13 cellular contexts compared by ENCODE assay signal in genomic region chr19:10690351-10690781, GRCh38. TPM values are rescaled to one million over a fixed set of nuclear protein-coding genes. Genes with fewer than 3 reads are reported as not detected.
DNase-seq lines count a peak whose midpoint lies in the region; ATAC-seq and TF ChIP-seq lines count a peak whose summit lies in the region.
"Had no signal": no experiment of that assay in that cellular context is flagged by ENCODE, and none has a peak within 500 bp of the region (broad histone marks: within the 10 kb centered on the region; RNA-seq: fewer than 3 reads in every experiment).

No MANE protein-coding gene starts in this region.

- H2BK20ac ChIP-seq in H9 (ENCODE audit: low read depth, low read length, poor library complexity, severe bottlenecking): no peak overlapping the region

- H3K18ac ChIP-seq in H9 (ENCODE audit: insufficient read length, low read depth, low read length): no peak overlapping the region

- no peak for ATAC-seq in HG02642 (IDR thresholded peaks at IDR 0.05; ENCODE audit: poor library complexity, unreplicated experiment)

- DNase-seq in A673 (ENCODE audit: low spot score) (peak; percentile 51), H9 (peak; percentile 35), mammary epithelial cell (peak; percentile 19), kidney glomerular epithelial cell (lab: John Stamatoyannopoulos, UW) (peak; percentile 49), midbrain (lab: John Stamatoyannopoulos, UW) (no peak), NCI-H345 (lab: John Stamatoyannopoulos, UW) (no peak)
- DNase-seq in stimulated activated CD4-positive, alpha-beta T cell treated with anti-CD3 and anti-CD28 coated beads, Interleukin-2, amount 100 ng/mL, for 48 hours: no peak
- DNase-seq: central memory CD4-positive, alpha-beta T cell; gastrocnemius medialis; SJCRH30 had no signal

- H3K9ac ChIP-seq in H9 (ENCODE audit: extremely low read depth, insufficient read length, low read length) (no peak overlapping the region), mammary epithelial cell (ENCODE audit: insufficient read depth, low read length) (no peak overlapping the region)

- no peak overlapping the region for H3T11ph ChIP-seq in H9 (ENCODE audit: low read length)

- peak overlapping the region in 2 of 3 experiments; percentile 44 to 85; a peak in 3 of 7 replicates for H3K27ac Mint-ChIP-seq in H9
- H3K27ac Mint-ChIP-seq: activated T-helper 2 cell treated with anti-CD3 and anti-CD28 coated beads, Interferon-gamma antibody, Interleukin-2, Interleukin-4, amounts not matched to agents 10 μg/mL and 5 μg/mL and 100 μg/mL, durations not matched to agents 14 hours and 24 hours and 36 hours had no signal

- peaks cover 5% of the 10 kb centered on the region for H3K27me3 Mint-ChIP-seq in H9 (ENCODE audit: low read depth)

- no peak overlapping the region for H2AFZ ChIP-seq in H9 (ENCODE audit: low read length)
- H2AFZ ChIP-seq in mammary epithelial cell (ENCODE audit: low read depth, low read length): no peak overlapping the region

- no peak overlapping the region for H4K91ac ChIP-seq in H9 (ENCODE audit: insufficient read length, low read depth, low read length)

- H3K27ac ChIP-seq in A673 (ENCODE audit: low read depth, low read length, poor library complexity, severe bottlenecking): no peak overlapping the region
- H3K27ac ChIP-seq in H9 (ENCODE audit: insufficient read length, low read depth, low read length): no peak overlapping the region
- H3K27ac ChIP-seq in mammary epithelial cell (ENCODE audit: insufficient read depth, low read depth, low read length): no peak overlapping the region
- H3K27ac ChIP-seq: SJCRH30 had no signal

- in situ Hi-C loops in mammary epithelial cell (cut with MboI; ENCODE audit: low sequenced_read_pairs in 2 of 2): no loop called here

- no peak overlapping the region for H3K14ac ChIP-seq in H9 (ENCODE audit: insufficient read depth, low read length)

- no peak overlapping the region for H3K4me2 ChIP-seq in H9 (ENCODE audit: insufficient read depth, insufficient read length, low read length)
- no peak overlapping the region for H3K4me2 ChIP-seq in mammary epithelial cell (ENCODE audit: insufficient read depth, low read depth, low read length)

- H3K79me2 ChIP-seq in H9 (ENCODE audit: insufficient read depth, low read length) (no peaks in the 10 kb centered on the region), mammary epithelial cell (ENCODE audit: insufficient read depth, low read length) (peaks cover 20% of the 10 kb centered on the region)

- POLR2A ChIA-PET in A673 (lab: Charles Lee; ENCODE audit: low non-redundant PET): no interaction called here

- H4K8ac ChIP-seq in H9 (replicated peaks; ENCODE audit: insufficient read length, low read depth, low read length): no peak overlapping the region

- intact Hi-C loops in A673 (cut with micrococcal nuclease; ENCODE audit: unreplicated experiment) (no loop called here), mammary epithelial cell (cut with micrococcal nuclease) (no loop called here)

- H3K36me3 Mint-ChIP-seq in H9 (ENCODE audit: insufficient read depth in 1 of 3, low read depth in 3 of 3): peaks cover 44 to 73% (median 70%) of the 10 kb centered on the region in 3 experiments; a peak in 6 of 7 replicates

- no TSS peak for BruUV-seq in A673 (replicated peaks; lab: Mats Ljungman, UMichigan)
- no TSS peak for BruUV-seq in mammary epithelial cell (replicated peaks; lab: Mats Ljungman, UMichigan)

- H4K20me1 ChIP-seq in H9 (ENCODE audit: control insufficient read depth, insufficient read depth, insufficient read length) (no peaks in the 10 kb centered on the region), mammary epithelial cell (ENCODE audit: insufficient read depth, low read length) (no peaks in the 10 kb centered on the region)

- no peak overlapping the region for H2BK120ac ChIP-seq in H9 (ENCODE audit: low read depth, low read length, poor library complexity, severe bottlenecking)

- no peak overlapping the region for H3K23ac ChIP-seq in H9 (ENCODE audit: insufficient read length, low read depth, low read length)

- H3K9me3 Mint-ChIP-seq in H9: no peaks in the 10 kb centered on the region; a peak in 1 of 5 replicates
- H3K9me3 Mint-ChIP-seq: activated T-helper 2 cell treated with anti-CD3 and anti-CD28 coated beads, Interferon-gamma antibody, Interleukin-2, Interleukin-4, amounts not matched to agents 10 μg/mL and 5 μg/mL and 100 μg/mL, durations not matched to agents 14 hours and 24 hours and 36 hours had no signal

- no CpG with 5 or more reads among the region's 7 CpGs for WGBS in H9 (ENCODE audit: extremely low coverage, insufficient read length, low lambda C conversion rate)
- 47% methylated on average over 6 of the region's 7 CpGs for WGBS in mammary epithelial cell (ENCODE audit: low coverage, missing lambda C conversion rate)

- no peak overlapping the region for H2AK5ac ChIP-seq in H9 (ENCODE audit: insufficient read length, low read length)

- H2BK15ac ChIP-seq in H9 (ENCODE audit: low read depth, low read length): no peak overlapping the region

- H2BK12ac ChIP-seq in H9 (ENCODE audit: insufficient read length, low read depth, low read length): no peak overlapping the region

- no peak overlapping the region for H3K4me3 Mint-ChIP-seq in H9

- H3K23me2 ChIP-seq in H9 (ENCODE audit: insufficient read length, low read depth, low read length, poor library complexity, severe bottlenecking): no peaks in the 10 kb centered on the region

- no peaks in the 10 kb centered on the region for H3K9me3 ChIP-seq in A673 (ENCODE audit: low read depth, low read length, poor library complexity, severe bottlenecking)
- H3K9me3 ChIP-seq in H9 (ENCODE audit: control insufficient read depth, low read depth, low read length): no peaks in the 10 kb centered on the region
- H3K9me3 ChIP-seq in mammary epithelial cell (replicated peaks; ENCODE audit: insufficient read depth, low read length): no peaks in the 10 kb centered on the region
- H3K9me3 ChIP-seq: BLaER1 treated with 17β-estradiol and CSF1 and Interleukin-3, amounts not matched to agents 10 nM and 100 nM; gastrocnemius medialis; SJCRH30 had no signal

- H3K4me3 ChIP-seq in A673 (ENCODE audit: low read depth, low read length, poor library complexity, severe bottlenecking) (no peak overlapping the region), mammary epithelial cell (replicated peaks in 1 of 3; ENCODE audit: insufficient read depth in 1 of 3, low read depth in 2 of 3, low read length in 3 of 3) (no peak overlapping the region)
- H3K4me3 ChIP-seq: BLaER1 treated with 17β-estradiol and CSF1 and Interleukin-3, amounts not matched to agents 10 nM and 100 nM; gastrocnemius medialis; SJCRH30 had no signal

- H3K36me3 ChIP-seq in A673 (ENCODE audit: insufficient read depth, low read length, poor library complexity, severe bottlenecking): peaks cover 74% of the 10 kb centered on the region
- peaks cover 26% of the 10 kb centered on the region for H3K36me3 ChIP-seq in mammary epithelial cell (ENCODE audit: insufficient read depth, low read length)

- H3K27me3 ChIP-seq in A673 (replicated peaks; ENCODE audit: insufficient read depth, low read depth, low read length, poor library complexity): no peaks in the 10 kb centered on the region
- H3K27me3 ChIP-seq in H9 (ENCODE audit: insufficient read depth, low read length): no peaks in the 10 kb centered on the region
- H3K27me3 ChIP-seq in mammary epithelial cell (ENCODE audit: insufficient read depth, low read length): no peaks in the 10 kb centered on the region
- H3K27me3 ChIP-seq: BLaER1 treated with 17β-estradiol and CSF1 and Interleukin-3, amounts not matched to agents 10 nM and 100 nM; gastrocnemius medialis; SJCRH30 had no signal

- no peak overlapping the region for H3K4ac ChIP-seq in H9 (ENCODE audit: low read depth, low read length)

- dilution Hi-C loops in mammary epithelial cell (cut with HindIII; ENCODE audit: low sequenced_read_pairs): no loop called here

- H3K4me1 ChIP-seq in A673 (ENCODE audit: insufficient read depth, low read length, poor library complexity, severe bottlenecking): peaks cover 6% of the 10 kb centered on the region
- no peaks in the 10 kb centered on the region for H3K4me1 ChIP-seq in H9 (ENCODE audit: insufficient read depth, low read length)
- no peaks in the 10 kb centered on the region for H3K4me1 ChIP-seq in mammary epithelial cell (ENCODE audit: insufficient read depth, low read length)
- H3K4me1 ChIP-seq: SJCRH30 had no signal

- H2BK5ac ChIP-seq in H9 (ENCODE audit: insufficient read length, low read length): no peak overlapping the region

- CTCF ChIA-PET in A673 (lab: Charles Lee) (no interaction called here), mammary epithelial cell (lab: Charles Lee; ENCODE audit: low non-redundant PET) (no interaction called here)

- no peak overlapping the region for H3K56ac ChIP-seq in H9 (ENCODE audit: insufficient read length, low read depth, low read length)

- no peaks in the 10 kb centered on the region for H3K79me1 ChIP-seq in H9 (ENCODE audit: insufficient read depth, low read depth, low read length, poor library complexity, severe bottlenecking)

- peaks cover 21 to 26% of the 10 kb centered on the region in 2 experiments for H3K4me1 Mint-ChIP-seq in H9

- TF ChIP-seq CTCF in A673 (conservative IDR thresholded peaks at IDR 0.05; ENCODE audit: low read depth, low read length) (no peak), H9 (conservative IDR thresholded peaks at IDR 0.05) (no peak), mammary epithelial cell (conservative IDR thresholded peaks at IDR 0.05 in 1 of 2, IDR thresholded peaks at IDR 0.05 in 1 of 2; ENCODE audit: extremely low read depth in 1 of 2, insufficient read depth in 1 of 2, low read depth in 1 of 2, low read length in 2 of 2) (no peak)

- H4K5ac ChIP-seq in H9 (ENCODE audit: insufficient read length, low read depth, low read length): no peak overlapping the region

RNA-seq across cellular contexts. Expression of gene QTRT1, which starts 10.9 kb away (rescaled TPM):
- 82.4 and 89.6 TPM in 2 replicates for total RNA-seq in A673 (2021)
- 63.1 and 63.6 TPM in 2 replicates for total RNA-seq in H9 (2021)
- 10 to 100 TPM; 22.2 to 42.7 TPM for total RNA-seq in mammary epithelial cell
- polyA plus RNA-seq in mammary epithelial cell: 35.4 TPM
- 5.5 TPM for polyA minus RNA-seq in mammary epithelial cell

RNA-seq across cellular contexts. Expression of gene DNM2, which starts 27.5 kb away (rescaled TPM):
- total RNA-seq in A673 (2021): 143 and 155 TPM in 2 replicates
- total RNA-seq in H9 (2021): 136 and 152 TPM in 2 replicates
- total RNA-seq in mammary epithelial cell: 100 to 1,000 TPM in 1 of 2 donors, 10 to 100 TPM in 1; 95.9 to 125 TPM
- polyA plus RNA-seq in mammary epithelial cell: 60.2 TPM
- polyA minus RNA-seq in mammary epithelial cell: 219 TPM

RNA-seq across cellular contexts. Expression of gene ILF3, which starts 36.2 kb away (rescaled TPM):
- total RNA-seq in A673 (2021): 665 and 683 TPM in 2 replicates
- total RNA-seq in H9 (2021): 787 and 841 TPM in 2 replicates
- 100 to 1,000 TPM in 1 of 2 donors, 10 to 100 TPM in 1; 75.5 to 252 TPM for total RNA-seq in mammary epithelial cell
- 139 TPM for polyA plus RNA-seq in mammary epithelial cell
- 177 TPM for polyA minus RNA-seq in mammary epithelial cell

Comparison
In these comparisons a context has a peak if more than half of its experiments do, and no peak if none do; other contexts are left out.
1. DNase-seq: peak in A673 (single experiment), H9 (single experiment), mammary epithelial cell (single experiment) and kidney glomerular epithelial cell (single experiment); none in midbrain (single experiment), NCI-H345 (single experiment) and stimulated activated CD4-positive, alpha-beta T cell treated with anti-CD3 and anti-CD28 coated beads, Interleukin-2, amount 100 ng/mL, for 48 hours (0 of 2).